In genomic region chr2:105538840-105539239, GRCh38 we compare ENCODE assay signal across 32 cellular contexts.
"Had no signal": no experiment of that assay in that cellular context is flagged by ENCODE, and none has a peak within 500 bp of the region (broad histone marks: within the 10 kb centered on the region; RNA-seq: fewer than 3 reads in every experiment).

No MANE protein-coding gene starts in this region.

- H3K27ac ChIP-seq: adrenal gland, body of pancreas, gastroesophageal sphincter, WERI-Rb-1 had no signal

- DNase-seq: activated B cell treated with CpG ODN at 0.5 μM for 24 hours; activated CD4-positive, alpha-beta T cell treated with anti-CD3 and anti-CD28 coated beads for 48 hours; activated CD4-positive, alpha-beta T cell treated with anti-CD3 and anti-CD28 coated beads, Interleukin-2, amount 50 U/mL, for 1 hour; activated CD4-positive, alpha-beta T cell treated with anti-CD3 and anti-CD28 coated beads, Interleukin-2, amount 50 U/mL, for 48 hours; activated CD8-positive, alpha-beta memory T cell treated with anti-CD3 and anti-CD28 coated beads for 24 hours; activated CD8-positive, alpha-beta T cell treated with anti-CD3 and anti-CD28 coated beads for 36 hours; activated effector memory CD4-positive, alpha-beta T cell treated with Interleukin-2 at 50 U/mL for 16 hours; activated naive CD4-positive, alpha-beta T cell treated with anti-CD3 and anti-CD28 coated beads for 36 hours; activated naive CD8-positive, alpha-beta T cell treated with anti-CD3 and anti-CD28 coated beads for 36 hours; activated naive CD8-positive, alpha-beta T cell treated with anti-CD3 and anti-CD28 coated beads, Interleukin-2, amount 50 U/mL, for 24 hours; activated T-cell treated with anti-CD3 and anti-CD28 coated beads, Interleukin-2, amount 50 U/mL, for 4 hours; amygdala; aorta; body of pancreas; caudate nucleus; cortex of kidney; dermis blood vessel endothelial cell; effector CD4-positive, alpha-beta T cell; effector memory CD8-positive, alpha-beta T cell; erythroblast; esophagus squamous epithelium; foreskin melanocyte; T-helper 1 cell; T-helper 17 cell; T1000; WERI-Rb-1 had no signal

- H3K36me3 ChIP-seq: adrenal gland, esophagus squamous epithelium, gastroesophageal sphincter, WERI-Rb-1 had no signal

- H3K4me1 ChIP-seq: adrenal gland, body of pancreas, gastroesophageal sphincter had no signal

- H3K9me3 Mint-ChIP-seq: activated CD8-positive, alpha-beta T cell treated with anti-CD3 and anti-CD28 coated beads for 36 hours; activated naive CD4-positive, alpha-beta T cell treated with anti-CD3 and anti-CD28 coated beads for 36 hours; activated naive CD4-positive, alpha-beta T cell treated with anti-CD3 and anti-CD28 coated beads, Interleukin-2, amount 50 U/mL, for 24 hours; activated naive CD8-positive, alpha-beta T cell treated with anti-CD3 and anti-CD28 coated beads for 36 hours; activated naive CD8-positive, alpha-beta T cell treated with anti-CD3 and anti-CD28 coated beads, Interleukin-2, amount 50 U/mL, for 24 hours; activated T-cell treated with anti-CD3 and anti-CD28 coated beads, Interleukin-2, amount 50 U/mL, for 4 hours; activated T-helper 17 cell treated with anti-CD3 and anti-CD28 coated beads, Interleukin-2, amount 50 U/mL, for 72 hours; effector memory CD8-positive, alpha-beta T cell; T-helper 2 cell treated with Interferon-gamma antibody and Interleukin-4, amounts not matched to agents 5 μg/mL and 100 μg/mL, for 36 hours had no signal

- H3K9me3 ChIP-seq: adrenal gland, body of pancreas, esophagus squamous epithelium, gastroesophageal sphincter had no signal

- H3K27ac Mint-ChIP-seq: activated B cell treated with CpG ODN at 0.5 μM for 24 hours; activated CD8-positive, alpha-beta T cell treated with anti-CD3 and anti-CD28 coated beads for 36 hours; activated naive CD4-positive, alpha-beta T cell treated with anti-CD3 and anti-CD28 coated beads for 36 hours; activated naive CD4-positive, alpha-beta T cell treated with anti-CD3 and anti-CD28 coated beads, Interleukin-2, amount 50 U/mL, for 24 hours; activated naive CD8-positive, alpha-beta T cell treated with anti-CD3 and anti-CD28 coated beads for 36 hours; activated naive CD8-positive, alpha-beta T cell treated with anti-CD3 and anti-CD28 coated beads, Interleukin-2, amount 50 U/mL, for 24 hours; activated T-helper 17 cell treated with anti-CD3 and anti-CD28 coated beads, Interleukin-2, amount 50 U/mL, for 72 hours; effector memory CD8-positive, alpha-beta T cell; T-helper 17 cell; T-helper 2 cell treated with Interferon-gamma antibody and Interleukin-4, amounts not matched to agents 5 μg/mL and 100 μg/mL, for 36 hours had no signal

- H3K27me3 Mint-ChIP-seq: activated CD8-positive, alpha-beta T cell treated with anti-CD3 and anti-CD28 coated beads for 36 hours; activated naive CD4-positive, alpha-beta T cell treated with anti-CD3 and anti-CD28 coated beads, Interleukin-2, amount 50 U/mL, for 24 hours had no signal

- H3K4me3 ChIP-seq: adrenal gland, body of pancreas, esophagus squamous epithelium, gastroesophageal sphincter had no signal

- H3K36me3 Mint-ChIP-seq: activated naive CD4-positive, alpha-beta T cell treated with anti-CD3 and anti-CD28 coated beads, Interleukin-2, amount 50 U/mL, for 24 hours; activated naive CD8-positive, alpha-beta T cell treated with anti-CD3 and anti-CD28 coated beads for 36 hours had no signal

- H3K4me1 Mint-ChIP-seq: activated B cell treated with CpG ODN at 0.5 μM for 24 hours; activated naive CD4-positive, alpha-beta T cell treated with anti-CD3 and anti-CD28 coated beads, Interleukin-2, amount 50 U/mL, for 24 hours; activated naive CD8-positive, alpha-beta T cell treated with anti-CD3 and anti-CD28 coated beads for 36 hours; activated naive CD8-positive, alpha-beta T cell treated with anti-CD3 and anti-CD28 coated beads, Interleukin-2, amount 50 U/mL, for 24 hours; activated T-helper 17 cell treated with anti-CD3 and anti-CD28 coated beads, Interleukin-2, amount 50 U/mL, for 72 hours had no signal

- H3K27me3 ChIP-seq: adrenal gland, body of pancreas, esophagus squamous epithelium had no signal

- ATAC-seq: activated CD4-positive, CD25-positive, alpha-beta regulatory T cell treated with anti-CD3 and anti-CD28 coated beads, Interleukin-2, amount 50 U/mL, for 24 hours; activated CD8-positive, alpha-beta T cell treated with anti-CD3 and anti-CD28 coated beads for 36 hours; activated naive CD8-positive, alpha-beta T cell treated with anti-CD3 and anti-CD28 coated beads, Interleukin-2, amount 50 U/mL, for 24 hours; activated T-cell treated with anti-CD3 and anti-CD28 coated beads, Interleukin-2, amount 50 U/mL, for 4 hours; activated T-helper 17 cell treated with anti-CD3 and anti-CD28 coated beads, Interleukin-2, amount 50 U/mL, for 72 hours; body of pancreas; effector memory CD8-positive, alpha-beta T cell; gastroesophageal sphincter; T-helper 17 cell had no signal

- H3K4me3 Mint-ChIP-seq: activated B cell treated with CpG ODN at 0.5 μM for 24 hours; activated CD8-positive, alpha-beta T cell treated with anti-CD3 and anti-CD28 coated beads for 36 hours; activated naive CD4-positive, alpha-beta T cell treated with anti-CD3 and anti-CD28 coated beads for 36 hours; activated naive CD4-positive, alpha-beta T cell treated with anti-CD3 and anti-CD28 coated beads, Interleukin-2, amount 50 U/mL, for 24 hours; activated naive CD8-positive, alpha-beta T cell treated with anti-CD3 and anti-CD28 coated beads for 36 hours; activated naive CD8-positive, alpha-beta T cell treated with anti-CD3 and anti-CD28 coated beads, Interleukin-2, amount 50 U/mL, for 24 hours; activated T-cell treated with anti-CD3 and anti-CD28 coated beads, Interleukin-2, amount 50 U/mL, for 4 hours; activated T-helper 17 cell treated with anti-CD3 and anti-CD28 coated beads, Interleukin-2, amount 50 U/mL, for 72 hours; effector memory CD8-positive, alpha-beta T cell; T-helper 17 cell; T-helper 2 cell treated with Interferon-gamma antibody and Interleukin-4, amounts not matched to agents 5 μg/mL and 100 μg/mL, for 36 hours had no signal
